Comparison of ENCODE assay signal across 17 cellular contexts in the genomic region with DNA sequence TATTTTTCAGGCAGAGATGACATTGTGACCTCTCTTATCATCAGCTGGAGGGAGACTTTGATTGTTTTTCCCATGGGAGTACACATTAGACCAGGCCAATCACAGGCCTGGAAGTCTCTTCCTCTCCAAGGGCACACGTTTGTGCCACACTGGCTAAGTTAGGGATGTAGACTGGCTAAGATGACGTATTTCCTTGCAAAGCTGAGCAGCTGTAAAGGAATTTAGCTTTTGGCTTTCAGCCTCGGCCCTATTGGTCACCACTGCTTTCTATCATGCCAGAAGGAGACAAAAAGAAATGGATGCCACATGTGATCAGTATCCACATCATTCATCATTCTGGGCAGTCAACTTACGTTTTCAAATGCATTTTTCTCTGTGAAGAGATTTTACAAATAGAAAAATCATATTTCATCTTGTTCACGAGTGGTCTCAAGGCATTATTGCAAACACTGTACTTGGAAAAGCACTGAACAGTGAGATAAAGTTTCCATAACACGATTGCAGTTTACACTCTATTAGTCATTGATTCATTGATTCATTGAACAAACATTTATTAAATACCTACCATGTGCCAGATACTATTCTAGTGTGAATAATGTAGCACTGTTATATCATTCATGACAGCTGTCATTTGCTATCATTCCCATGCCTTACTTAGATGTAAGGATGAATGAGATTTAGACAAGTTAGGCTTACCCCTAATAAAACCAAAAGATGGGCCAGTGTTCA. TPM values are rescaled to one million over a fixed set of nuclear protein-coding genes. Genes with fewer than 3 reads are reported as not detected.
A peak's percentile ranks its signal among the peaks of the same experiment; 100 is the strongest.
DNase-seq lines count a peak whose midpoint lies in the region; ATAC-seq and TF ChIP-seq lines count a peak whose summit lies in the region.
"Had no signal": no experiment of that assay in that cellular context is flagged by ENCODE, and none has a peak within 500 bp of the region (broad histone marks: within the 10 kb centered on the region; RNA-seq: fewer than 3 reads in every experiment).

No MANE protein-coding gene starts in this region.

- H3K9me3 ChIP-seq in SK-N-SH: 0 out of 2 replicates have a peak, but pooled peaks cover 2% of the 10 kb centered on the region

- WGBS in SK-N-SH (ENCODE audit: low lambda C conversion rate): 30% methylated on average over 6 of the region's 6 CpGs

- peak overlapping the region; percentile 57 for H3K27ac Mint-ChIP-seq in progenitor cell of endocrine pancreas
- H3K27ac Mint-ChIP-seq: CD8-positive, alpha-beta T cell; naive thymus-derived CD4-positive, alpha-beta T cell; T-helper 1 cell treated with Interleukin-12 subunit alpha and Interleukin-12 subunit beta and Interleukin-4 antibody, amounts not matched to agents 30 μg/mL and 1 μg/mL, for 36 hours had no signal

- no peaks in the 10 kb centered on the region for H3K9me3 Mint-ChIP-seq in progenitor cell of endocrine pancreas (ENCODE audit: low read depth)
- H3K9me3 Mint-ChIP-seq: T-helper 1 cell treated with Interleukin-12 subunit alpha and Interleukin-12 subunit beta and Interleukin-4 antibody, amounts not matched to agents 30 μg/mL and 1 μg/mL, for 36 hours had no signal

- CTCF ChIA-PET in SK-N-SH (lab: Yijun Ruan, JAX): no interaction called here

- H3K79me2 ChIP-seq in SK-N-SH (ENCODE audit: insufficient read depth): no peaks in the 10 kb centered on the region

- no peak overlapping the region for H3K9ac ChIP-seq in SK-N-SH

- H3K27me3 Mint-ChIP-seq in progenitor cell of endocrine pancreas: no peaks in the 10 kb centered on the region
- H3K27me3 Mint-ChIP-seq: naive thymus-derived CD4-positive, alpha-beta T cell had no signal

- H3K36me3 Mint-ChIP-seq in progenitor cell of endocrine pancreas (ENCODE audit: insufficient read depth): peaks cover 2% of the 10 kb centered on the region
- H3K36me3 Mint-ChIP-seq: CD8-positive, alpha-beta T cell; naive thymus-derived CD4-positive, alpha-beta T cell had no signal

- H3F3A ChIP-seq in SK-N-SH (replicated peaks; ENCODE audit: insufficient read depth): peaks cover 6% of the 10 kb centered on the region

- TF ChIP-seq EP300 in SK-N-SH (IDR thresholded peaks at IDR 0.05; ENCODE audit: borderline replicate concordance in 1 of 2, low read depth in 1 of 2, low read length in 1 of 2): peak in 1 of 2 experiments; percentile 21; a peak in 1 of 4 replicates

- H2AFZ ChIP-seq in SK-N-SH (ENCODE audit: low read depth): peak overlapping the region; percentile 76

- H3K4me3 ChIP-seq in SK-N-SH (ENCODE audit: low read depth in 2 of 2, low read length in 1 of 2) (no peak overlapping the region), fibroblast of mammary gland (ENCODE audit: control insufficient read depth, low read depth, low read length) (no peak overlapping the region)
- H3K4me3 ChIP-seq: K562 had no signal

- H3K27me3 ChIP-seq in SK-N-SH (ENCODE audit: insufficient read depth): no peaks in the 10 kb centered on the region

- TF ChIP-seq RAD21 in SK-N-SH (IDR thresholded peaks at IDR 0.05; ENCODE audit: low read length): no peak

- no peaks in the 10 kb centered on the region for H4K20me1 ChIP-seq in SK-N-SH (ENCODE audit: insufficient read depth)

- H3K9me2 ChIP-seq in SK-N-SH: no peaks in the 10 kb centered on the region

- POLR2A ChIA-PET in SK-N-SH (lab: Yijun Ruan, JAX): no interaction called here

- ATAC-seq in HG03159 (IDR thresholded peaks at IDR 0.05; ENCODE audit: unreplicated experiment): no peak
- ATAC-seq in activated CD4-positive, CD25-positive, alpha-beta regulatory T cell treated with anti-CD3 and anti-CD28 coated beads, Interleukin-2, amount 50 U/mL, for 24 hours: no peak
- ATAC-seq: CD8-positive, alpha-beta T cell; K562; naive thymus-derived CD4-positive, alpha-beta T cell had no signal

- H3K4me1 Mint-ChIP-seq in progenitor cell of endocrine pancreas (ENCODE audit: low read depth): peaks cover 12% of the 10 kb centered on the region

- no peaks in the 10 kb centered on the region for H3K36me3 ChIP-seq in SK-N-SH (replicated peaks in 1 of 2; ENCODE audit: control insufficient read depth in 1 of 2, insufficient read depth in 2 of 2, low read length in 1 of 2)

- peaks cover 0 to 18% of the 10 kb centered on the region in 2 experiments; a peak in 3 of 4 replicates for H3K4me1 ChIP-seq in SK-N-SH (ENCODE audit: control insufficient read depth in 1 of 2, insufficient read depth in 2 of 2, low read depth in 1 of 2, low read length in 1 of 2)

- 0 out of 2 replicates have a peak overlapping the region, but pooled peaks have one; percentile 16 for H3K4me2 ChIP-seq in SK-N-SH

- DNase-seq in ELR (ENCODE audit: low read depth): peak; percentile 87
- no peak for DNase-seq in SK-N-SH
- peak; percentile 95 for DNase-seq in fibroblast of mammary gland (ENCODE audit: low read depth)
- DNase-seq in progenitor cell of endocrine pancreas (ENCODE audit: low spot score, unreplicated experiment): no peak
- no peak for DNase-seq in COR-L47 (lab: John Stamatoyannopoulos, UW)
- DNase-seq in GDM1 (lab: John Stamatoyannopoulos, UW): no peak
- DNase-seq: activated CD4-positive, alpha-beta T cell treated with anti-CD3 and anti-CD28 coated beads, Interleukin-2, amount 50 U/mL, for 4 hours; CD8-positive, alpha-beta T cell; effector CD8-positive, alpha-beta T cell; naive thymus-derived CD4-positive, alpha-beta T cell; NCI-H2107; stimulated activated CD4-positive, alpha-beta T cell treated with anti-CD3 and anti-CD28 coated beads, Interleukin-12 subunit alpha, Interleukin-12 subunit beta, amount 100 ng/mL, for 4 hours; stimulated activated CD8-positive, alpha-beta memory T cell treated with anti-CD3 and anti-CD28 coated beads, Interleukin-4, amount 100 ng/mL, for 48 hours had no signal

- peak overlapping the region in 1 of 2 experiments; percentile 62; a peak in 2 of 4 replicates for H3K27ac ChIP-seq in SK-N-SH (ENCODE audit: low read depth in 2 of 2, low read length in 1 of 2)

- H3K4me3 Mint-ChIP-seq in progenitor cell of endocrine pancreas (ENCODE audit: low read depth): no peak overlapping the region
- H3K4me3 Mint-ChIP-seq: CD8-positive, alpha-beta T cell; naive thymus-derived CD4-positive, alpha-beta T cell; T-helper 1 cell treated with Interleukin-12 subunit alpha and Interleukin-12 subunit beta and Interleukin-4 antibody, amounts not matched to agents 30 μg/mL and 1 μg/mL, for 36 hours had no signal

- no peak for TF ChIP-seq CTCF in SK-N-SH (IDR thresholded peaks at IDR 0.05)
- TF ChIP-seq CTCF in fibroblast of mammary gland (conservative IDR thresholded peaks at IDR 0.05; ENCODE audit: control insufficient read depth, insufficient read depth, low read depth, low read length): no peak
- no peak for TF ChIP-seq CTCF in progenitor cell of endocrine pancreas (IDR thresholded peaks at IDR 0.05; ENCODE audit: unreplicated experiment)

TF ChIP-seq in SK-N-SH, 30 proteins besides CTCF, POLR2A, EP300 and RAD21 (continues in another document):
- TF ChIP-seq SMC3 (IDR thresholded peaks at IDR 0.05; ENCODE audit: low read depth, low read length) (no peak), GATA2 (CRISPR knock-in tag; IDR thresholded peaks at IDR 0.05) (no peak), EZH2phosphoT487 (IDR thresholded peaks at IDR 0.05; ENCODE audit: borderline replicate concordance, low read depth) (no peak), CHD2 (IDR thresholded peaks at IDR 0.05; ENCODE audit: low read length, partially characterized antibody) (no peak), NFIC (IDR thresholded peaks at IDR 0.05; ENCODE audit: borderline replicate concordance) (peak; percentile 42; the same call in 1 of the 2 replicates), GABPA (IDR thresholded peaks at IDR 0.05; ENCODE audit: low read depth) (peak; percentile 66), FOXM1 (IDR thresholded peaks at IDR 0.05; ENCODE audit: low read depth) (no peak), RXRA (IDR thresholded peaks at IDR 0.05; ENCODE audit: borderline replicate concordance, low read depth) (no peak), MXI1 (IDR thresholded peaks at IDR 0.05; ENCODE audit: low read depth, low read length) (no peak), POLR2AphosphoS5 (IDR thresholded peaks at IDR 0.05; ENCODE audit: low read depth, low read length) (no peak), TCF12 (IDR thresholded peaks at IDR 0.05) (peak; percentile 69), YY1 (IDR thresholded peaks at IDR 0.05; ENCODE audit: low read depth) (0 out of 2 replicates have a peak, but pooled peaks have one; percentile 16), RFX5 (IDR thresholded peaks at IDR 0.05; ENCODE audit: low read length) (no peak), SIN3A (IDR thresholded peaks at IDR 0.05; ENCODE audit: borderline replicate concordance, low read depth, low read length) (no peak)
- TF ChIP-seq, protein P1, sequence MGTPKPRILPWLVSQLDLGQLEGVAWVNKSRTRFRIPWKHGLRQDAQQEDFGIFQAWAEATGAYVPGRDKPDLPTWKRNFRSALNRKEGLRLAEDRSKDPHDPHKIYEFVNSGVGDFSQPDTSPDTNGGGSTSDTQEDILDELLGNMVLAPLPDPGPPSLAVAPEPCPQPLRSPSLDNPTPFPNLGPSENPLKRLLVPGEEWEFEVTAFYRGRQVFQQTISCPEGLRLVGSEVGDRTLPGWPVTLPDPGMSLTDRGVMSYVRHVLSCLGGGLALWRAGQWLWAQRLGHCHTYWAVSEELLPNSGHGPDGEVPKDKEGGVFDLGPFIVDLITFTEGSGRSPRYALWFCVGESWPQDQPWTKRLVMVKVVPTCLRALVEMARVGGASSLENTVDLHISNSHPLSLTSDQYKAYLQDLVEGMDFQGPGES (IDR thresholded peaks at IDR 0.05; ENCODE audit: low read depth, low read length): no peak
- TF ChIP-seq, protein P2, sequence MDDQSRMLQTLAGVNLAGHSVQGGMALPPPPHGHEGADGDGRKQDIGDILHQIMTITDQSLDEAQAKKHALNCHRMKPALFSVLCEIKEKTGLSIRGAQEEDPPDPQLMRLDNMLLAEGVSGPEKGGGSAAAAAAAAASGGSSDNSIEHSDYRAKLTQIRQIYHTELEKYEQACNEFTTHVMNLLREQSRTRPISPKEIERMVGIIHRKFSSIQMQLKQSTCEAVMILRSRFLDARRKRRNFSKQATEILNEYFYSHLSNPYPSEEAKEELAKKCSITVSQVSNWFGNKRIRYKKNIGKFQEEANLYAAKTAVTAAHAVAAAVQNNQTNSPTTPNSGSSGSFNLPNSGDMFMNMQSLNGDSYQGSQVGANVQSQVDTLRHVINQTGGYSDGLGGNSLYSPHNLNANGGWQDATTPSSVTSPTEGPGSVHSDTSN (IDR thresholded peaks at IDR 0.05): peak; percentile 95

RNA-seq across cellular contexts. Expression of a gene that starts 27.0 kb away (rescaled TPM):
- 77.1 and 119 TPM in 2 replicates for polyA plus RNA-seq in SK-N-SH (2012; rRNA removed)
- 128 and 145 TPM in 2 replicates for polyA plus RNA-seq in SK-N-SH (2012; cell fraction: cytosol; rRNA removed)
- polyA plus RNA-seq in SK-N-SH (2012; cell fraction: nucleus; rRNA removed): 21.7 and 28.3 TPM in 2 replicates
- 109 and 110 TPM in 2 replicates for total RNA-seq in progenitor cell of endocrine pancreas

RNA-seq across cellular contexts. Expression of a gene that starts 52.2 kb away (rescaled TPM):
- 0.03 TPM in 1 of 2 replicates, not detected in the other for polyA plus RNA-seq in SK-N-SH (2012; rRNA removed)
- not detected in 2 replicates for polyA plus RNA-seq in SK-N-SH (2012; cell fraction: cytosol; rRNA removed)
- 0.05 and 0.06 TPM in 2 replicates for polyA plus RNA-seq in SK-N-SH (2012; cell fraction: nucleus; rRNA removed)
- total RNA-seq in progenitor cell of endocrine pancreas: 0.14 TPM in 1 of 2 replicates, not detected in the other
- polyA plus RNA-seq: naive thymus-derived CD4-positive, alpha-beta T cell had no signal

Comparison
In these comparisons a context has a peak if more than half of its experiments do, and no peak if none do; other contexts are left out.
1. DNase-seq: peak in ELR (single experiment) and fibroblast of mammary gland (single experiment); none in SK-N-SH (single experiment), progenitor cell of endocrine pancreas (single experiment), COR-L47 (single experiment) and GDM1 (single experiment).